Comparison of ENCODE assay signal across 18 cellular contexts in the genomic region with DNA sequence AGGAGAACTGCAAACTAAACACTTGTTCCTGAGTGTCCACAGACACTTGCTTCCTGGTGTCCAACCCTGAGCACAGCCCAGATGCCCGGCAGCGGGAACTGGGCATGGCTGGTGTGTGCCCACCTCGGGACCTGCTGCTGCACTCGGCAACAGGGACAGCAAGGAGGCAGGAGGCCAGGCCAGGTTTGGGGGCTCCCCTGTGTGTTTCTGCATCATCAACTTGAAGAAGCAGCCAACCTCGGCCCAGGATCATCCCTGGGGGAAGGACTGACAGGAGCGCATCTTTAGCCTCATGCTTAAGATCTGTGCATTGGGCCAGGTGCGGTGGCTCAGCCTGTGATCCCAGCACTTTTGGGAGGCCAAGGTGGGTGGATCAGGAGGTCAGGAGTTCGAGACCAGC. TPM values are rescaled to one million over a fixed set of nuclear protein-coding genes. Genes with fewer than 3 reads are reported as not detected.
DNase-seq lines count a peak whose midpoint lies in the region; ATAC-seq, FAIRE-seq and TF ChIP-seq lines count a peak whose summit lies in the region.
"Had no signal": no experiment of that assay in that cellular context is flagged by ENCODE, and none has a peak within 500 bp of the region (broad histone marks: within the 10 kb centered on the region; RNA-seq: fewer than 3 reads in every experiment).

No MANE protein-coding gene starts in this region.

- H3K4me1 ChIP-seq in HepG2 (ENCODE audit: insufficient read depth, low read length), result peaks cover 10% of the 10 kb centered on the region
- H3K4me1 ChIP-seq in right lobe of liver, result peaks cover 0 to 3% (median 0%) of the 10 kb centered on the region in 4 donors

- H3K4me1 Mint-ChIP-seq in T-helper 17 cell (peaks cover 23% of the 10 kb centered on the region), neural crest cell (no peaks in the 10 kb centered on the region)
- H3K4me1 Mint-ChIP-seq: GM23338, H9 had no signal

- no TSS peak for BruUV-seq in HepG2 (replicated peaks; lab: Mats Ljungman, UMichigan)

- H3K27me3 ChIP-seq in HepG2 (ENCODE audit: control insufficient read depth in 1 of 2, insufficient read depth in 2 of 2, low read length in 2 of 2) (no peaks in the 10 kb centered on the region), right lobe of liver (no peaks in the 10 kb centered on the region)

- H3K79me2 ChIP-seq in HepG2 (ENCODE audit: insufficient read depth, low read length), result no peaks in the 10 kb centered on the region

- in situ Hi-C loops in HepG2 (cut with HindIII; ENCODE audit: extremely low pct_ligation_motif_present, low pct_unique_long_range_greater_than_20kb), result no loop called here

- H3K36me3 ChIP-seq in HepG2 (replicated peaks in 1 of 2; ENCODE audit: control insufficient read depth in 1 of 2, insufficient read depth in 2 of 2, low read length in 2 of 2) (peaks cover 13 to 21% of the 10 kb centered on the region in 2 experiments; a peak in 3 of 5 replicates), right lobe of liver (no peaks in the 10 kb centered on the region)

- H3K9me3 ChIP-seq in HepG2 (ENCODE audit: low read length), result no peaks in the 10 kb centered on the region
- H3K9me3 ChIP-seq in right lobe of liver, result no peaks in the 10 kb centered on the region
- H3K9me3 ChIP-seq in T-helper 17 cell (ENCODE audit: control insufficient read depth, low read length, poor library complexity, severe bottlenecking), result no peaks in the 10 kb centered on the region

- TF ChIP-seq POLR2A in HepG2 (IDR thresholded peaks at IDR 0.05; ENCODE audit: insufficient read depth in 1 of 2, low read depth in 2 of 2, low read length in 2 of 2) (no peak), right lobe of liver (IDR thresholded peaks at IDR 0.05) (no peak), H54 (IDR thresholded peaks at IDR 0.05; ENCODE audit: low read depth, low read length) (no peak)

- H3K4me3 Mint-ChIP-seq in T-helper 17 cell (peak overlapping the region; percentile 53), neural crest cell (peak overlapping the region; percentile 49)
- H3K4me3 Mint-ChIP-seq: CD4-positive, CD25-positive, alpha-beta regulatory T cell; CD8-positive, alpha-beta memory T cell; GM23338; H9 had no signal

- no peak overlapping the region for H3K9ac ChIP-seq in HepG2 (ENCODE audit: insufficient read depth, low read depth, low read length)

- H3K36me3 Mint-ChIP-seq in T-helper 17 cell (ENCODE audit: low read depth), result peaks cover 2% of the 10 kb centered on the region
- H3K36me3 Mint-ChIP-seq in neural crest cell (ENCODE audit: low read depth), result peaks cover 5% of the 10 kb centered on the region

- H3K9me3 Mint-ChIP-seq in neural crest cell, result no peaks in the 10 kb centered on the region
- H3K9me3 Mint-ChIP-seq: CD4-positive, CD25-positive, alpha-beta regulatory T cell; CD8-positive, alpha-beta memory T cell; GM23338; H9 had no signal

- no peak overlapping the region for H3K4me3 ChIP-seq in HepG2 (replicated peaks in 1 of 3; ENCODE audit: insufficient read depth in 1 of 3, low read depth in 2 of 3, low read length in 3 of 3)
- no peak overlapping the region for H3K4me3 ChIP-seq in right lobe of liver
- H3K4me3 ChIP-seq: GM23338 had no signal

- H3K27me3 Mint-ChIP-seq in T-helper 17 cell (no peaks in the 10 kb centered on the region), neural crest cell (ENCODE audit: low read depth) (no peaks in the 10 kb centered on the region)
- H3K27me3 Mint-ChIP-seq: CD4-positive, CD25-positive, alpha-beta regulatory T cell; CD8-positive, alpha-beta memory T cell had no signal

- CTCF ChIA-PET in HepG2 (lab: Yijun Ruan, JAX; ENCODE audit: low intra/inter-chr PET ratio, low total read pairs), result no interaction called here

- FAIRE-seq in HepG2 (lab: Jason Lieb, UNC), result no peak
- no peak for FAIRE-seq in H54 (lab: Jason Lieb, UNC)
- FAIRE-seq: HTR-8/SVneo had no signal

- TF ChIP-seq CTCF in HepG2 (CRISPR knock-in tag; IDR thresholded peaks at IDR 0.05) (no peak), right lobe of liver (IDR thresholded peaks at IDR 0.05) (no peak), neural crest cell (conservative IDR thresholded peaks at IDR 0.05) (no peak)

- ATAC-seq in HepG2, result no peak
- ATAC-seq in right lobe of liver, result no peak
- ATAC-seq in T-helper 17 cell, result no peak
- ATAC-seq: GM23338 had no signal

- TF ChIP-seq EP300 in HepG2 (IDR thresholded peaks at IDR 0.05; ENCODE audit: low read depth in 2 of 2, low read length in 2 of 2), result no peak
- TF ChIP-seq EP300 in HepG2 (CRISPR knock-in tag; IDR thresholded peaks at IDR 0.05; ENCODE audit: borderline replicate concordance), result no peak

- H3K4me2 ChIP-seq in HepG2 (ENCODE audit: low read depth, low read length), result no peak overlapping the region
- H3K4me2 ChIP-seq: GM23338 had no signal

- POLR2A ChIA-PET in HepG2 (lab: Yijun Ruan, JAX), result no interaction called here

- intact Hi-C loops in HepG2 (cut with micrococcal nuclease; ENCODE audit: unreplicated experiment), result no loop called here
- intact Hi-C loops in right lobe of liver (cut with DNase I), result no loop called here

- peak overlapping the region; percentile 94 for H3K27ac Mint-ChIP-seq in T-helper 17 cell
- no peak overlapping the region for H3K27ac Mint-ChIP-seq in neural crest cell (ENCODE audit: unreplicated experiment)

- DNase-seq in HepG2 (ENCODE audit: low spot score), result no peak
- DNase-seq in right lobe of liver, result no peak
- no peak for DNase-seq in T-helper 17 cell
- DNase-seq in neural crest cell (ENCODE audit: low read depth, low spot score), result no peak
- DNase-seq in dermis blood vessel endothelial cell, result no peak
- no peak for DNase-seq in GDM1 (lab: John Stamatoyannopoulos, UW)
- DNase-seq in H54 (ENCODE audit: insufficient read length, low spot score), result no peak
- DNase-seq: 8988T; C1 segment of cervical spinal cord; CD4-positive, CD25-positive, alpha-beta regulatory T cell; CD8-positive, alpha-beta memory T cell; COR-L47; DMS 273 treated with DMSO at 0.1 percent for 48 hours; DND-41; EL; H9 had no signal

- 96% methylated on average over 2 of the region's 8 CpGs for WGBS in HepG2 (ENCODE audit: low lambda C conversion rate)
- WGBS in right lobe of liver (ENCODE audit: insufficient coverage, low coverage, low lambda C conversion rate, missing lambda C conversion rate), result 100% methylated on average over 1 of the region's 8 CpGs

- H3K27ac ChIP-seq in HepG2 (ENCODE audit: extremely low read length, insufficient read depth, low read length) (no peak overlapping the region), right lobe of liver (no peak overlapping the region)

- H4K20me1 ChIP-seq in HepG2 (ENCODE audit: insufficient read depth, low read length), result no peaks in the 10 kb centered on the region

- no peak overlapping the region for H2AFZ ChIP-seq in HepG2 (ENCODE audit: low read length)
- H2AFZ ChIP-seq: GM23338 had no signal

- no peak for TF ChIP-seq RAD21 in HepG2 (CRISPR knock-in tag; IDR thresholded peaks at IDR 0.05)

TF ChIP-seq in HepG2, 621 proteins besides CTCF, POLR2A, EP300 and RAD21 (continues in another document):
- TF ChIP-seq MTERF4 (CRISPR knock-in tag; IDR thresholded peaks at IDR 0.05) (no peak), ELF4 (CRISPR knock-in tag; IDR thresholded peaks at IDR 0.05; ENCODE audit: borderline replicate concordance) (no peak)

RNA-seq across cellular contexts. Expression of gene LDLR, which starts 35.1 kb away (rescaled TPM):
- total RNA-seq in HepG2 (2016; rRNA removed; fragmentation: Illumina TruSeq; extraction: Trizol), result 24.0 and 51.6 TPM in 2 replicates
- 18.8 and 19.8 TPM in 2 replicates for total RNA-seq in HepG2 (2016; cell fraction: cytosol; rRNA removed; fragmentation: Illumina TruSeq; extraction: Trizol; ENCODE audit: low read depth)
- 20.6 and 54.1 TPM in 2 replicates for total RNA-seq in HepG2 (2016; cell fraction: insoluble cytoplasmic fraction; rRNA removed; fragmentation: Illumina TruSeq; extraction: Trizol)
- 25.2 and 30.7 TPM in 2 replicates for total RNA-seq in HepG2 (2016; cell fraction: membrane; rRNA removed; fragmentation: Illumina TruSeq; extraction: Trizol)
- total RNA-seq in HepG2 (2016; cell fraction: nucleus; rRNA removed; fragmentation: Illumina TruSeq; extraction: Trizol), result 55.9 and 71.2 TPM in 2 replicates
- 92.5 and 135 TPM in 2 replicates for polyA plus RNA-seq in HepG2 (2011; rRNA removed)
- polyA plus RNA-seq in HepG2 (2011; cell fraction: cytosol; rRNA removed), result 45.7 and 58.8 TPM in 2 replicates
- 95.8 and 112 TPM in 2 replicates for polyA plus RNA-seq in HepG2 (2011; cell fraction: nucleus; rRNA removed)
- polyA plus RNA-seq in HepG2 (2012), result 45.0 and 107 TPM in 2 replicates
- polyA plus RNA-seq in HepG2 (2016; cell fraction: cytosol; fragmentation: Illumina TruSeq; extraction: Trizol; ENCODE audit: low read depth), result 3.2 and 4.4 TPM in 2 replicates
- 11.3 and 19.1 TPM in 2 replicates for polyA plus RNA-seq in HepG2 (2016; cell fraction: insoluble cytoplasmic fraction; fragmentation: Illumina TruSeq; extraction: Trizol; ENCODE audit: low read depth)
- polyA plus RNA-seq in HepG2 (2016; cell fraction: membrane; fragmentation: Illumina TruSeq; extraction: Trizol; ENCODE audit: low read depth), result 6.6 and 7.9 TPM in 2 replicates
- 79.1 and 81.9 TPM in 2 replicates for polyA plus RNA-seq in HepG2 (2016; cell fraction: nucleus; fragmentation: Illumina TruSeq; extraction: Trizol; ENCODE audit: insufficient read depth, low read depth)
- polyA minus RNA-seq in HepG2 (2011; rRNA and poly(A)+ RNA removed; ENCODE audit: low replicate concordance), result 183 and 246 TPM in 2 replicates
- 98.4 and 116 TPM in 2 replicates for polyA minus RNA-seq in HepG2 (2011; cell fraction: cytosol; rRNA and poly(A)+ RNA removed)
- 110 and 155 TPM in 2 replicates for polyA minus RNA-seq in HepG2 (2011; cell fraction: nucleus; rRNA and poly(A)+ RNA removed)
- total RNA-seq in right lobe of liver, result 100 to 1,000 TPM in 1 of 6 experiments, 10 to 100 TPM in 4, 1 to 10 TPM in 1; 8.6 to 117 (median 26.8) TPM
- total RNA-seq in T-helper 17 cell, result 100 to 1,000 TPM in 1 of 2 donors, 10 to 100 TPM in 1; 98.2 to 139 TPM
- total RNA-seq in neural crest cell, result 141 and 152 TPM in 2 replicates
- 97.3 and 148 TPM in 2 replicates for total RNA-seq in dermis blood vessel endothelial cell
